Comparison of ENCODE assay signal across 17 cellular contexts in genomic region chr4:79148369-79148768, GRCh38.
DNase-seq lines count a peak whose midpoint lies in the region; TF ChIP-seq lines count a peak whose summit lies in the region.
"Had no signal": no experiment of that assay in that cellular context is flagged by ENCODE, and none has a peak within 500 bp of the region (broad histone marks: within the 10 kb centered on the region; RNA-seq: fewer than 3 reads in every experiment).

No MANE protein-coding gene starts in this region.

- H3K36me3 ChIP-seq in WERI-Rb-1: no peaks in the 10 kb centered on the region
- H3K36me3 ChIP-seq: BE2C, BLaER1 had no signal

- H3K9me3 ChIP-seq in WERI-Rb-1 (ENCODE audit: severe bottlenecking): peaks cover 9% of the 10 kb centered on the region
- H3K9me3 ChIP-seq: BE2C, Caco-2 had no signal

- peak overlapping the region; percentile 89 for H3K27ac ChIP-seq in WERI-Rb-1
- H3K27ac ChIP-seq: BLaER1 had no signal

- peak; percentile 53 for DNase-seq in Jurkat, Clone E6-1 (ENCODE audit: low read depth, low spot score)
- DNase-seq in WERI-Rb-1 (no peak), NCI-H446 (lab: John Stamatoyannopoulos, UW) (no peak), cerebellar cortex (ENCODE audit: low spot score) (no peak), NCI-H1105 (lab: John Stamatoyannopoulos, UW) (no peak)
- DNase-seq: 8988T; ACHN; BE2C; C1 segment of cervical spinal cord; Caco-2; Calu3; CD4-positive, alpha-beta memory T cell; CD4-positive, CD25-positive, alpha-beta regulatory T cell; CD8-positive, alpha-beta memory T cell; DMS79 treated with DMSO at 0.1 percent for 48 hours; GF-D8 had no signal

- no peak for TF ChIP-seq CTCF in WERI-Rb-1 (IDR thresholded peaks at IDR 0.05; ENCODE audit: low read depth, low read length)

- no peak overlapping the region for H3K4me3 ChIP-seq in Jurkat, Clone E6-1 (ENCODE audit: low read length)
- H3K4me3 ChIP-seq in WERI-Rb-1 (ENCODE audit: low read depth, low read length): no peak overlapping the region
- H3K4me3 ChIP-seq: BLaER1 had no signal

- H3K27me3 ChIP-seq in WERI-Rb-1 (ENCODE audit: insufficient read depth, low read depth, severe bottlenecking): no peaks in the 10 kb centered on the region
- H3K27me3 ChIP-seq: BE2C, BLaER1 had no signal
